ENCODE assay signal across 9 cellular contexts in genomic region chr20:10667077-10667401, GRCh38. TPM values are rescaled to one million over a fixed set of nuclear protein-coding genes. Genes with fewer than 3 reads are reported as not detected.
A peak's percentile ranks its signal among the peaks of the same experiment; 100 is the strongest.
DNase-seq lines count a peak whose midpoint lies in the region; ATAC-seq lines count a peak whose summit lies in the region.
"Had no signal": no experiment of that assay in that cellular context is flagged by ENCODE, and none has a peak within 500 bp of the region (broad histone marks: within the 10 kb centered on the region; RNA-seq: fewer than 3 reads in every experiment).

No MANE protein-coding gene starts in this region.

- H3K36me3 ChIP-seq in MG63 (peaks cover 4% of the 10 kb centered on the region), skeletal muscle satellite cell (ENCODE audit: insufficient read depth, low read length) (peaks cover 11% of the 10 kb centered on the region)

- H3K4me1 ChIP-seq in skeletal muscle satellite cell (ENCODE audit: control insufficient read depth, insufficient read depth, low read length): peaks cover 47% of the 10 kb centered on the region

- intact Hi-C loops in left colon (cut with DNase I, micrococcal nuclease): loop anchor here in 1 of 2 donors (10.0 kb wide), 1 partner anchor 112 kb away; no protein-coding TSS in a partner anchor

- H3K4me1 Mint-ChIP-seq in stimulated activated naive B cell treated with anti-CD40 and anti-IgM and Interleukin-4, amounts not matched to agents 10 μg/mL and 1 μg/mL and 100 μg/mL, for 72 hours: peaks cover 13 to 22% of the 10 kb centered on the region in 2 donors

- no peak overlapping the region for H3K4me3 Mint-ChIP-seq in stimulated activated naive B cell treated with anti-CD40 and anti-IgM and Interleukin-4, amounts not matched to agents 10 μg/mL and 1 μg/mL and 100 μg/mL, for 72 hours

- H3K36me3 Mint-ChIP-seq in stimulated activated naive B cell treated with anti-CD40 and anti-IgM and Interleukin-4, amounts not matched to agents 10 μg/mL and 1 μg/mL and 100 μg/mL, for 72 hours: no peaks in the 10 kb centered on the region

- H3K27me3 Mint-ChIP-seq in stimulated activated naive B cell treated with anti-CD40 and anti-IgM and Interleukin-4, amounts not matched to agents 10 μg/mL and 1 μg/mL and 100 μg/mL, for 72 hours: peaks cover 48 to 77% of the 10 kb centered on the region in 2 donors

- peak overlapping the region; percentile 42 for H3K27ac ChIP-seq in caudate nucleus (ENCODE audit: low read depth, low read length)

- H3K9me3 Mint-ChIP-seq in stimulated activated naive B cell treated with anti-CD40 and anti-IgM and Interleukin-4, amounts not matched to agents 10 μg/mL and 1 μg/mL and 100 μg/mL, for 72 hours: peaks cover 0 to 1% of the 10 kb centered on the region in 2 donors

- peak overlapping the region; percentile 42 for H3K4me2 ChIP-seq in skeletal muscle satellite cell (ENCODE audit: low read length)

- H3K27ac Mint-ChIP-seq in stimulated activated naive B cell treated with anti-CD40 and anti-IgM and Interleukin-4, amounts not matched to agents 10 μg/mL and 1 μg/mL and 100 μg/mL, for 72 hours: no peak overlapping the region

- DNase-seq in MG63: peak; percentile 90
- DNase-seq in caudate nucleus (lab: John Stamatoyannopoulos, UW): peak in 24 of 61 donors; percentile 3 to 61 (median 22)
- DNase-seq in hepatic stellate cell (ENCODE audit: low spot score): peak; percentile 54
- no peak for DNase-seq in central memory CD4-positive, alpha-beta T cell
- DNase-seq in left colon: no peak
- no peak for DNase-seq in stimulated activated naive B cell treated with anti-CD40 and anti-IgM and Interleukin-4, amounts not matched to agents 10 μg/mL and 1 μg/mL and 100 μg/mL, for 72 hours
- DNase-seq: activated CD4-positive, alpha-beta T cell treated with anti-CD3 and anti-CD28 coated beads, Interleukin-2, amount 50 U/mL, for 4 hours had no signal

- H3K27me3 ChIP-seq in MG63: no peaks in the 10 kb centered on the region
- H3K27me3 ChIP-seq in skeletal muscle satellite cell (ENCODE audit: control insufficient read depth, insufficient read depth, low read length): no peaks in the 10 kb centered on the region

- H3K9ac ChIP-seq in skeletal muscle satellite cell (ENCODE audit: low read depth, low read length): peak overlapping the region; percentile 58

- no peak overlapping the region for H3K4me3 ChIP-seq in MG63
- peak overlapping the region; percentile 17 for H3K4me3 ChIP-seq in skeletal muscle satellite cell (ENCODE audit: low read length)

- H3K9me3 ChIP-seq in MG63 (no peaks in the 10 kb centered on the region), skeletal muscle satellite cell (replicated peaks; ENCODE audit: low read length) (no peaks in the 10 kb centered on the region)

- no peak for ATAC-seq in left colon
- ATAC-seq in GM19452 (IDR thresholded peaks at IDR 0.05; ENCODE audit: unreplicated experiment): no peak
- no peak for ATAC-seq in stimulated activated naive B cell treated with anti-CD40 and anti-IgM and Interleukin-4, amounts not matched to agents 10 μg/mL and 1 μg/mL and 100 μg/mL, for 72 hours (replicated peaks)

RNA-seq across cellular contexts. Expression of gene JAG1, which starts 6.8 kb away (rescaled TPM):
- total RNA-seq in MG63 (2014; rRNA removed; shearing (Covaris generic); ENCODE audit: low replicate concordance): 5.3 and 8.2 TPM in 2 replicates
- 11.1 and 15.2 TPM in 2 replicates for total RNA-seq in skeletal muscle satellite cell (2012; rRNA removed)
- 100 to 1,000 TPM in 1 of 2 donors, 10 to 100 TPM in 1; 78.8 to 170 TPM for total RNA-seq in left colon

Comparison
In these comparisons a context has a peak if more than half of its experiments do, and no peak if none do; other contexts are left out.
1. DNase-seq: peak in MG63 (single experiment) and hepatic stellate cell (single experiment); none in central memory CD4-positive, alpha-beta T cell (single experiment), left colon (0 of 2) and stimulated activated naive B cell treated with anti-CD40 and anti-IgM and Interleukin-4, amounts not matched to agents 10 μg/mL and 1 μg/mL and 100 μg/mL, for 72 hours (single experiment).